Comparison of ENCODE assay signal across 1 cellular context in genomic region chr16:84648595-84649510, GRCh38.
A peak's percentile ranks its signal among the peaks of the same experiment; 100 is the strongest.
TF ChIP-seq lines count a peak whose summit lies in the region.

No MANE protein-coding gene starts in this region.

TF ChIP-seq in GM12878, 131 proteins besides CTCF, POLR2A, EP300 and RAD21 (continued from another document):
- no peak for TF ChIP-seq E4F1 (IDR thresholded peaks at IDR 0.05; ENCODE audit: borderline replicate concordance, partially characterized antibody)
- peak; percentile 60 for TF ChIP-seq POLR2AphosphoS5 (IDR thresholded peaks at IDR 0.05; ENCODE audit: low read length)
- TF ChIP-seq FOXK2 (IDR thresholded peaks at IDR 0.05) = 0 out of 2 replicates have a peak, but pooled peaks have one; percentile 27
- TF ChIP-seq BRCA1 (IDR thresholded peaks at IDR 0.05; ENCODE audit: low read depth, low read length) = no peak
- 0 out of 2 replicates have a peak, but pooled peaks have one; percentile 27 for TF ChIP-seq EED (IDR thresholded peaks at IDR 0.05; ENCODE audit: low read depth)
- TF ChIP-seq GATAD2B (conservative IDR thresholded peaks at IDR 0.05; ENCODE audit: low read depth) = 0 out of 2 replicates have a peak, but pooled peaks have one; percentile 43
- no peak for TF ChIP-seq REST (IDR thresholded peaks at IDR 0.05; ENCODE audit: low read depth, low read length)
- no peak for TF ChIP-seq SMC3 (IDR thresholded peaks at IDR 0.05; ENCODE audit: borderline replicate concordance, low read length)
- TF ChIP-seq MXI1 (IDR thresholded peaks at IDR 0.05; ENCODE audit: low read depth, low read length) = no peak
- peak; percentile 10; the same call in 1 of the 2 replicates for TF ChIP-seq TCF3 (IDR thresholded peaks at IDR 0.05; ENCODE audit: borderline replicate concordance, insufficient read depth, low read depth, low read length)
- peak; percentile 50; the same call in 1 of the 2 replicates for TF ChIP-seq LARP7 (IDR thresholded peaks at IDR 0.05)
- TF ChIP-seq EGR1 (IDR thresholded peaks at IDR 0.05; ENCODE audit: borderline replicate concordance in 1 of 2, low read depth in 2 of 2, low read length in 2 of 2) = peak in 1 of 2 experiments; percentile 79; a peak in 1 of 3 replicates
- no peak for TF ChIP-seq ZNF207 (IDR thresholded peaks at IDR 0.05; ENCODE audit: borderline replicate concordance)
- peak; percentile 58 for TF ChIP-seq NKRF (conservative IDR thresholded peaks at IDR 0.05)
- no peak for TF ChIP-seq FOS (IDR thresholded peaks at IDR 0.05; ENCODE audit: borderline replicate concordance, extremely low read depth, insufficient read length)
- TF ChIP-seq RELB (IDR thresholded peaks at IDR 0.05; ENCODE audit: low read depth) = 0 out of 2 replicates have a peak, but pooled peaks have one; percentile 30
- TF ChIP-seq BHLHE40 (IDR thresholded peaks at IDR 0.05; ENCODE audit: borderline replicate concordance in 1 of 2, low read depth in 2 of 2, low read length in 1 of 2) = peak in 1 of 2 experiments; percentile 60; a peak in 2 of 4 replicates
- 0 out of 2 replicates have a peak, but pooled peaks have one; percentile 19 for TF ChIP-seq NBN (IDR thresholded peaks at IDR 0.05)
- peak in 1 of 2 experiments; percentile 31; a peak in 1 of 4 replicates for TF ChIP-seq IKZF2 (IDR thresholded peaks at IDR 0.05)
- peak; percentile 42 for TF ChIP-seq IKZF1 (conservative IDR thresholded peaks at IDR 0.05)
